Comparison of ENCODE assay signal across 15 cellular contexts in the genomic region with DNA sequence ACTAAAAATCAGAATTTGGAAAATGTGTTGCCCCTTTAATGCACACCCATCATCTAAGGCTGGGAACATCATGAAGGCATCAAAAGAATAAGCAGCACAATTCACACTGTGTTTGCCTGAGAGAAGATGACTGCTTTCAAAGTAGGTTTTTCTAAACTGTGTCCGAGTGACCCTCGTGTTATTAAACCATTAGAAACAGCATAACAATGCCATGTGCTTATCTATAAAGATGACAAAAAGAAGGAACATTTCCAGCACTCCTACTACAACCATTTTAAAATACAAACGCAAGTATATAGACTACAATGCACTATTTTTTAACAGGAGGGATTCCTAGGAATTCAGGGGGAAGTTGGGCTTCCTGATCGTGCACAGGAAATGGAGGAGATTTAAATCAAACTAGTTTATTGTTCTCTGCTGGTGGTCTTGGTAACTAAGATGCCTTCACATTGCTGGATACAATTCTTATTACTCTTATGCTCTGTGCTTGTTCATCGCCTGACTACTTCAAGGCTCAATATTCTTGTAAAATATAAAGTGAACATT.
DNase-seq lines count a peak whose midpoint lies in the region; ATAC-seq and TF ChIP-seq lines count a peak whose summit lies in the region.
"Had no signal": no experiment of that assay in that cellular context is flagged by ENCODE, and none has a peak within 500 bp of the region (broad histone marks: within the 10 kb centered on the region; RNA-seq: fewer than 3 reads in every experiment).

No MANE protein-coding gene starts in this region.

- peak overlapping the region; percentile 50 to 85; a peak in 3 of 4 replicates for H3K27ac ChIP-seq in SK-N-SH (ENCODE audit: low read depth in 2 of 2, low read length in 1 of 2)
- peak overlapping the region in 3 of 5 donors; percentile 59 to 75 (median 66) for H3K27ac ChIP-seq in adrenal gland
- H3K27ac ChIP-seq: 22Rv1 had no signal

- no peaks in the 10 kb centered on the region for H3K9me3 ChIP-seq in SK-N-SH
- no peaks in the 10 kb centered on the region for H3K9me3 ChIP-seq in adrenal gland (replicated peaks in 1 of 3)

- peaks cover 46 to 67% of the 10 kb centered on the region in 2 donors for H3K36me3 Mint-ChIP-seq in stimulated activated naive B cell treated with anti-CD40 and anti-IgM and Interleukin-4, amounts not matched to agents 10 μg/mL and 1 μg/mL and 100 μg/mL, for 72 hours

- TF ChIP-seq RAD21 in SK-N-SH (IDR thresholded peaks at IDR 0.05; ENCODE audit: low read length), result no peak

- H3K4me1 Mint-ChIP-seq in stimulated activated naive B cell treated with anti-CD40 and anti-IgM and Interleukin-4, amounts not matched to agents 10 μg/mL and 1 μg/mL and 100 μg/mL, for 72 hours, result peaks cover 47 to 63% of the 10 kb centered on the region in 2 donors
- H3K4me1 Mint-ChIP-seq: T-helper 17 cell had no signal

- H3K9ac ChIP-seq in SK-N-SH, result no peak overlapping the region

- H3K27me3 ChIP-seq in SK-N-SH (ENCODE audit: insufficient read depth), result no peaks in the 10 kb centered on the region
- H3K27me3 ChIP-seq in adrenal gland, result no peaks in the 10 kb centered on the region

- peaks cover 24% of the 10 kb centered on the region for H3F3A ChIP-seq in SK-N-SH (replicated peaks; ENCODE audit: insufficient read depth)

- POLR2A ChIA-PET in SK-N-SH (lab: Yijun Ruan, JAX), result interaction anchor here (1.4 kb wide), 1 partner anchor 22 kb away, joined by 3 read pairs; no protein-coding TSS in a partner anchor

- TF ChIP-seq POLR2A in adrenal gland (IDR thresholded peaks at IDR 0.05), result no peak

- H3K4me3 Mint-ChIP-seq in stimulated activated naive B cell treated with anti-CD40 and anti-IgM and Interleukin-4, amounts not matched to agents 10 μg/mL and 1 μg/mL and 100 μg/mL, for 72 hours, result peak overlapping the region; percentile 11 to 41
- H3K4me3 Mint-ChIP-seq: T-helper 17 cell had no signal

- H3K27ac Mint-ChIP-seq in stimulated activated naive B cell treated with anti-CD40 and anti-IgM and Interleukin-4, amounts not matched to agents 10 μg/mL and 1 μg/mL and 100 μg/mL, for 72 hours, result peak overlapping the region; percentile 91
- H3K27ac Mint-ChIP-seq: CD14-positive monocyte, T-helper 17 cell had no signal

- TF ChIP-seq EP300 in SK-N-SH (IDR thresholded peaks at IDR 0.05; ENCODE audit: borderline replicate concordance in 1 of 2, low read depth in 1 of 2, low read length in 1 of 2), result no peak

- peaks cover 55% of the 10 kb centered on the region for H3K79me2 ChIP-seq in SK-N-SH (ENCODE audit: insufficient read depth)

- ATAC-seq in SK-N-SH treated with all-trans-retinoic acid at 6 μM for 48 hours (no peak), HG03097 (IDR thresholded peaks at IDR 0.05; ENCODE audit: low FRiP score, unreplicated experiment) (no peak)
- no peak for ATAC-seq in stimulated activated naive B cell treated with anti-CD40 and anti-IgM and Interleukin-4, amounts not matched to agents 10 μg/mL and 1 μg/mL and 100 μg/mL, for 72 hours (replicated peaks)
- ATAC-seq: T-helper 17 cell had no signal

- no peaks in the 10 kb centered on the region for H4K20me1 ChIP-seq in SK-N-SH (ENCODE audit: insufficient read depth)

- CTCF ChIA-PET in SK-N-SH (lab: Yijun Ruan, JAX), result interaction anchor here (1.7 kb wide), 1 partner anchor 31 kb away, joined by 8 read pairs; no protein-coding TSS in a partner anchor

- no peaks in the 10 kb centered on the region for H3K27me3 Mint-ChIP-seq in stimulated activated naive B cell treated with anti-CD40 and anti-IgM and Interleukin-4, amounts not matched to agents 10 μg/mL and 1 μg/mL and 100 μg/mL, for 72 hours
- H3K27me3 Mint-ChIP-seq: T-helper 17 cell had no signal

- no peak overlapping the region for H3K4me2 ChIP-seq in SK-N-SH

- intact Hi-C loops in adrenal gland (cut with DNase I), result loop anchor here in 1 of 2 donors (10.0 kb wide), 1 partner anchor 50 kb away; no protein-coding TSS in a partner anchor

- DNase-seq in SK-N-SH, result no peak
- DNase-seq in adrenal gland, result no peak
- peak; percentile 54 for DNase-seq in left kidney (ENCODE audit: low read depth, low spot score)
- DNase-seq in stimulated activated naive B cell treated with anti-CD40 and anti-IgM and Interleukin-4, amounts not matched to agents 10 μg/mL and 1 μg/mL and 100 μg/mL, for 72 hours, result no peak
- DNase-seq in occipital lobe (lab: John Stamatoyannopoulos, UW), result no peak
- no peak for DNase-seq in stimulated activated naive CD4-positive, alpha-beta T cell treated with Interleukin-2 at 50 U/mL for 16 hours (lab: John Stamatoyannopoulos, UW)
- DNase-seq: activated effector memory CD4-positive, alpha-beta T cell treated with Interleukin-2 at 50 U/mL for 16 hours; cerebellar nuclear complex; NCI-H748 treated with DMSO at 0.1 percent for 48 hours; stimulated activated CD4-positive, alpha-beta T cell treated with anti-CD3 and anti-CD28 coated beads, Interleukin-4, amount 100 ng/mL, for 4 hours; T-helper 17 cell had no signal

- H3K4me3 ChIP-seq in SK-N-SH (ENCODE audit: low read depth in 2 of 2, low read length in 1 of 2) (no peak overlapping the region), adrenal gland (no peak overlapping the region)

- peaks cover 0 to 3% of the 10 kb centered on the region in 2 donors for H3K9me3 Mint-ChIP-seq in stimulated activated naive B cell treated with anti-CD40 and anti-IgM and Interleukin-4, amounts not matched to agents 10 μg/mL and 1 μg/mL and 100 μg/mL, for 72 hours
- H3K9me3 Mint-ChIP-seq: CD14-positive monocyte had no signal

- no peak for TF ChIP-seq CTCF in SK-N-SH (IDR thresholded peaks at IDR 0.05)
- TF ChIP-seq CTCF in adrenal gland (IDR thresholded peaks at IDR 0.05), result no peak

- H2AFZ ChIP-seq in SK-N-SH (ENCODE audit: low read depth), result no peak overlapping the region

- 84% methylated on average over 5 of the region's 5 CpGs for WGBS in SK-N-SH (ENCODE audit: low lambda C conversion rate)
- WGBS in adrenal gland, 4 donors, result 57 to 71% (median 63%) methylated on average over 5 of the region's 5 CpGs

- H3K4me1 ChIP-seq in SK-N-SH (ENCODE audit: control insufficient read depth in 1 of 2, insufficient read depth in 2 of 2, low read depth in 1 of 2, low read length in 1 of 2), result peaks cover 23 to 29% of the 10 kb centered on the region in 2 experiments; a peak in 3 of 4 replicates
- peaks cover 30 to 79% of the 10 kb centered on the region in 2 donors for H3K4me1 ChIP-seq in adrenal gland (replicated peaks in 1 of 2)

- H3K9me2 ChIP-seq in SK-N-SH, result no peaks in the 10 kb centered on the region

- H3K36me3 ChIP-seq in SK-N-SH (replicated peaks in 1 of 2; ENCODE audit: control insufficient read depth in 1 of 2, insufficient read depth in 2 of 2, low read length in 1 of 2) (peaks cover 68 to 92% of the 10 kb centered on the region in 2 experiments), adrenal gland (replicated peaks in 1 of 2) (peaks cover 0 to 41% of the 10 kb centered on the region in 2 donors)

TF ChIP-seq in SK-N-SH, 30 proteins besides CTCF, POLR2A, EP300 and RAD21:
- TF ChIP-seq EZH2phosphoT487 (IDR thresholded peaks at IDR 0.05; ENCODE audit: borderline replicate concordance, low read depth) (no peak), FOSL2 (IDR thresholded peaks at IDR 0.05; ENCODE audit: borderline replicate concordance, low read depth) (no peak)
- TF ChIP-seq, protein P1, sequence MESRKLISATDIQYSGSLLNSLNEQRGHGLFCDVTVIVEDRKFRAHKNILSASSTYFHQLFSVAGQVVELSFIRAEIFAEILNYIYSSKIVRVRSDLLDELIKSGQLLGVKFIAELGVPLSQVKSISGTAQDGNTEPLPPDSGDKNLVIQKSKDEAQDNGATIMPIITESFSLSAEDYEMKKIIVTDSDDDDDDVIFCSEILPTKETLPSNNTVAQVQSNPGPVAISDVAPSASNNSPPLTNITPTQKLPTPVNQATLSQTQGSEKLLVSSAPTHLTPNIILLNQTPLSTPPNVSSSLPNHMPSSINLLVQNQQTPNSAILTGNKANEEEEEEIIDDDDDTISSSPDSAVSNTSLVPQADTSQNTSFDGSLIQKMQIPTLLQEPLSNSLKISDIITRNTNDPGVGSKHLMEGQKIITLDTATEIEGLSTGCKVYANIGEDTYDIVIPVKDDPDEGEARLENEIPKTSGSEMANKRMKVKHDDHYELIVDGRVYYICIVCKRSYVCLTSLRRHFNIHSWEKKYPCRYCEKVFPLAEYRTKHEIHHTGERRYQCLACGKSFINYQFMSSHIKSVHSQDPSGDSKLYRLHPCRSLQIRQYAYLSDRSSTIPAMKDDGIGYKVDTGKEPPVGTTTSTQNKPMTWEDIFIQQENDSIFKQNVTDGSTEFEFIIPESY (IDR thresholded peaks at IDR 0.05; ENCODE audit: borderline replicate concordance, low read depth), result no peak

TF ChIP-seq in SK-N-SH treated with all-trans-retinoic acid at 6 μM for 48 hours, 23 proteins besides CTCF, POLR2A, EP300 and RAD21 (continues in another document):
- TF ChIP-seq, protein P2, sequence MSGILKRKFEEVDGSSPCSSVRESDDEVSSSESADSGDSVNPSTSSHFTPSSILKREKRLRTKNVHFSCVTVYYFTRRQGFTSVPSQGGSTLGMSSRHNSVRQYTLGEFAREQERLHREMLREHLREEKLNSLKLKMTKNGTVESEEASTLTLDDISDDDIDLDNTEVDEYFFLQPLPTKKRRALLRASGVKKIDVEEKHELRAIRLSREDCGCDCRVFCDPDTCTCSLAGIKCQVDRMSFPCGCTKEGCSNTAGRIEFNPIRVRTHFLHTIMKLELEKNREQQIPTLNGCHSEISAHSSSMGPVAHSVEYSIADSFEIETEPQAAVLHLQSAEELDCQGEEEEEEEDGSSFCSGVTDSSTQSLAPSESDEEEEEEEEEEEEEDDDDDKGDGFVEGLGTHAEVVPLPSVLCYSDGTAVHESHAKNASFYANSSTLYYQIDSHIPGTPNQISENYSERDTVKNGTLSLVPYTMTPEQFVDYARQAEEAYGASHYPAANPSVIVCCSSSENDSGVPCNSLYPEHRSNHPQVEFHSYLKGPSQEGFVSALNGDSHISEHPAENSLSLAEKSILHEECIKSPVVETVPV (CRISPR knock-in tag; IDR thresholded peaks at IDR 0.05), result no peak
- TF ChIP-seq, protein P3, sequence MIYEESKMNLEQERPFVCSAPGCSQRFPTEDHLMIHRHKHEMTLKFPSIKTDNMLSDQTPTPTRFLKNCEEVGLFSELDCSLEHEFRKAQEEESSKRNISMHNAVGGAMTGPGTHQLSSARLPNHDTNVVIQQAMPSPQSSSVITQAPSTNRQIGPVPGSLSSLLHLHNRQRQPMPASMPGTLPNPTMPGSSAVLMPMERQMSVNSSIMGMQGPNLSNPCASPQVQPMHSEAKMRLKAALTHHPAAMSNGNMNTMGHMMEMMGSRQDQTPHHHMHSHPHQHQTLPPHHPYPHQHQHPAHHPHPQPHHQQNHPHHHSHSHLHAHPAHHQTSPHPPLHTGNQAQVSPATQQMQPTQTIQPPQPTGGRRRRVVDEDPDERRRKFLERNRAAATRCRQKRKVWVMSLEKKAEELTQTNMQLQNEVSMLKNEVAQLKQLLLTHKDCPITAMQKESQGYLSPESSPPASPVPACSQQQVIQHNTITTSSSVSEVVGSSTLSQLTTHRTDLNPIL (CRISPR knock-in tag; IDR thresholded peaks at IDR 0.05; ENCODE audit: low read depth), result no peak
- TF ChIP-seq ZC3H10 (CRISPR knock-in tag; IDR thresholded peaks at IDR 0.05), result no peak
- TF ChIP-seq PPARA (CRISPR knock-in tag; IDR thresholded peaks at IDR 0.05; ENCODE audit: borderline replicate concordance), result no peak
- TF ChIP-seq RARB (CRISPR knock-in tag; IDR thresholded peaks at IDR 0.05), result no peak
- TF ChIP-seq ZNF565 (CRISPR knock-in tag; conservative IDR thresholded peaks at IDR 0.05; ENCODE audit: low read depth), result no peak
